8 cellular contexts compared by ENCODE assay signal in the genomic region with DNA sequence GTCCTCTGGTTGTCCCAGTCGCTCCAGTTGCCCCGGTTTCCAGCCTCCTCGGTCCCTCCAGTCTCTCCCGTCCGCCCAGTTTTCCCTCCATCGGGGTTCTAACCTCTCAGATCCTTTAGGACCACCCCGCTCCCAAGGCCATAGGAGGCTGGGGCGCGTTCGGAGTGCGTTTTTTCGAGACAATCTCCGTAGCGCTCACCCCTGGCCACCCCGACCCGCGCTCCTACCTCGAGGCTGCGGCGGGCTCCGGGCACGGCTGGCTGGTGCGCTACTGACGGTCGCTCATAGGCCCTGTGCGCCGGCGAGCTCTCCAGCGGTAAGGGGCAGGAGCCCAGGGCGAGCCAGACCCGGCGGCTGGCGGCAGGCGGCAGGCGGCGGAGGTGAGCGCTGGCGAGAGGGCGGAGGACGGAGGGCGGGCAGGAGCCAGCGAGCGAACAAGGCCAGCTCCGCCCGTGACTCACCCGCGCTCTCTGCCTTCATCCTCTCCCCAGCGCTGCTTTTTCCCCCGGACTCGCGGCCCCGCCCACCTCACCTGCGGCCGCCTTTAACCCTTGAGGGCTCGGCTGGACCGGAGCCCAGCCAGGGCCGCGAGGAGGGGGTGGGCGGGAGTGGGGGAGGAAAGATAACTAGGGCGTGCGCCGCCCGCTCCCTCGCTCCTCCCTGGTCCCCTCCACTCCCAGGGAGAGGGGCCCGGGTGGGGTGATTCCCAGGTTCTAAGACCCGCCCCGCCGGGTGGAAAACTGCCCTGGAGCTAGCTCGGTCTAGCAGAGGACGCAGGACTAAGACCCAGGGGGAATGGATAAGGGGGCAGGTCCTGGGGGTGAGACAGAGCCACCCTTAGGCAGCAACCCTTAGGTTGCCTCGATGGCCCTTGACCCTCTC. TPM values are rescaled to one million over a fixed set of nuclear protein-coding genes. Genes with fewer than 3 reads are reported as not detected.
DNase-seq lines count a peak whose midpoint lies in the region; ATAC-seq and TF ChIP-seq lines count a peak whose summit lies in the region.

A gene (minus strand): TSS at position 472 of the 882 bp plus-strand sequence. CDS start 2,734 bp downstream, outside the sequence.

- peaks cover 79% of the 10 kb centered on the region for H3K27me3 ChIP-seq in AG04450 (ENCODE audit: control insufficient read depth, insufficient read depth, low read length)
- peaks cover 98% of the 10 kb centered on the region for H3K27me3 ChIP-seq in HUES64 (ENCODE audit: insufficient read depth, low read length)
- H3K27me3 ChIP-seq in SK-N-SH (ENCODE audit: insufficient read depth) = peaks cover 99% of the 10 kb centered on the region
- peaks cover 87% of the 10 kb centered on the region for H3K27me3 ChIP-seq in hepatocyte
- peaks cover 88% of the 10 kb centered on the region for H3K27me3 ChIP-seq in skeletal muscle satellite cell (ENCODE audit: control insufficient read depth, insufficient read depth, low read length)

- H3K27me3 Mint-ChIP-seq in activated naive CD8-positive, alpha-beta T cell treated with anti-CD3 and anti-CD28 coated beads, Interleukin-2, amount 10 ng/mL, durations not matched to agents 7 days and 5 days = peaks cover 91% of the 10 kb centered on the region

- TF ChIP-seq CTCF in AG04450 (IDR thresholded peaks at IDR 0.05; ENCODE audit: low read depth, low read length) (0 out of 2 replicates have a peak, but pooled peaks have one; percentile 8), SK-N-SH (IDR thresholded peaks at IDR 0.05) (0 out of 2 replicates have a peak, but pooled peaks have one; percentile 30), hepatocyte (IDR thresholded peaks at IDR 0.05; ENCODE audit: poor library complexity) (peak; percentile 37)

- H3K9me3 Mint-ChIP-seq in activated naive CD8-positive, alpha-beta T cell treated with anti-CD3 and anti-CD28 coated beads, Interleukin-2, amount 10 ng/mL, durations not matched to agents 7 days and 5 days = no peaks in the 10 kb centered on the region

- H3K36me3 ChIP-seq in HUES64 (ENCODE audit: insufficient read depth, low read length) (no peaks in the 10 kb centered on the region), SK-N-SH (replicated peaks in 1 of 2; ENCODE audit: control insufficient read depth in 1 of 2, insufficient read depth in 2 of 2, low read length in 1 of 2) (no peaks in the 10 kb centered on the region), hepatocyte (replicated peaks; ENCODE audit: insufficient read depth, low read depth) (no peaks in the 10 kb centered on the region), skeletal muscle satellite cell (ENCODE audit: insufficient read depth, low read length) (no peaks in the 10 kb centered on the region)

- peaks cover 5% of the 10 kb centered on the region for H3F3A ChIP-seq in SK-N-SH (replicated peaks; ENCODE audit: insufficient read depth)

- H3K4me3 ChIP-seq in AG04450 (ENCODE audit: low read depth, low read length) (peak within 1 kb of the TSS; percentile 31), HUES64 (ENCODE audit: low read length) (peak within 1 kb of the TSS; percentile 58), SK-N-SH (ENCODE audit: low read depth in 2 of 2, low read length in 1 of 2) (peak within 1 kb of the TSS; percentile 11 to 34; a peak in 2 of 4 replicates), hepatocyte (peak within 1 kb of the TSS; percentile 25), skeletal muscle satellite cell (ENCODE audit: low read length) (peak within 1 kb of the TSS; percentile 48)

- H3K4me1 ChIP-seq in HUES64 (ENCODE audit: insufficient read depth, low read length) (peaks cover 10% of the 10 kb centered on the region), SK-N-SH (ENCODE audit: control insufficient read depth in 1 of 2, insufficient read depth in 2 of 2, low read depth in 1 of 2, low read length in 1 of 2) (peaks cover 0 to 13% of the 10 kb centered on the region in 2 experiments; a peak in 1 of 4 replicates), hepatocyte (ENCODE audit: insufficient read depth) (peaks cover 16% of the 10 kb centered on the region), skeletal muscle satellite cell (ENCODE audit: control insufficient read depth, insufficient read depth, low read length) (peaks cover 18% of the 10 kb centered on the region)

- H3K4me3 Mint-ChIP-seq in activated naive CD8-positive, alpha-beta T cell treated with anti-CD3 and anti-CD28 coated beads, Interleukin-2, amount 10 ng/mL, durations not matched to agents 7 days and 5 days = peak within 1 kb of the TSS; percentile 39

- H3K9me3 ChIP-seq in AG04450 (ENCODE audit: control insufficient read depth, insufficient read depth, low read length) = peaks cover 9% of the 10 kb centered on the region; the same call in 1 of the 2 replicates
- no peaks in the 10 kb centered on the region for H3K9me3 ChIP-seq in HUES64 (ENCODE audit: insufficient read depth, low read depth, low read length)
- no peaks in the 10 kb centered on the region for H3K9me3 ChIP-seq in SK-N-SH
- H3K9me3 ChIP-seq in hepatocyte (ENCODE audit: low read depth) = no peaks in the 10 kb centered on the region
- no peaks in the 10 kb centered on the region for H3K9me3 ChIP-seq in skeletal muscle satellite cell (replicated peaks; ENCODE audit: low read length)

- no peak for TF ChIP-seq EP300 in SK-N-SH (IDR thresholded peaks at IDR 0.05; ENCODE audit: borderline replicate concordance in 1 of 2, low read depth in 1 of 2, low read length in 1 of 2)

- peak within 1 kb of the TSS; percentile 34; the same call in 1 of the 2 replicates for H2AFZ ChIP-seq in SK-N-SH (ENCODE audit: low read depth)
- peak within 1 kb of the TSS; percentile 51 for H2AFZ ChIP-seq in hepatocyte

- peak; percentile 87 for ATAC-seq in activated naive CD8-positive, alpha-beta T cell treated with anti-CD3 and anti-CD28 coated beads, Interleukin-2, amount 10 ng/mL, durations not matched to agents 7 days and 5 days (ENCODE audit: low read depth)
- no peak for ATAC-seq in GM18505 (IDR thresholded peaks at IDR 0.05; ENCODE audit: unreplicated experiment)

- H3K9me2 ChIP-seq in SK-N-SH = no peaks in the 10 kb centered on the region
- no peaks in the 10 kb centered on the region for H3K9me2 ChIP-seq in hepatocyte (replicated peaks; ENCODE audit: insufficient read depth)

- H3K79me2 ChIP-seq in SK-N-SH (ENCODE audit: insufficient read depth) = no peaks in the 10 kb centered on the region
- no peaks in the 10 kb centered on the region for H3K79me2 ChIP-seq in hepatocyte

- peak within 1 kb of the TSS; percentile 73; the same call in 1 of the 2 replicates for H3K4me2 ChIP-seq in SK-N-SH
- H3K4me2 ChIP-seq in hepatocyte = peak within 1 kb of the TSS; percentile 90
- peak within 1 kb of the TSS; percentile 74 for H3K4me2 ChIP-seq in skeletal muscle satellite cell (ENCODE audit: low read length)

- DNase-seq in AG04450 (ENCODE audit: low read depth, low spot score) = no peak
- DNase-seq in SK-N-SH = peak; percentile 89
- DNase-seq in activated naive CD8-positive, alpha-beta T cell treated with anti-CD3 and anti-CD28 coated beads, Interleukin-2, amount 10 ng/mL, durations not matched to agents 7 days and 5 days = peak; percentile 72
- peak; percentile 94 for DNase-seq in hepatocyte (ENCODE audit: low spot score)
- no peak for DNase-seq in UCSD-AML1 (lab: John Stamatoyannopoulos, UW; ENCODE audit: unreplicated experiment)

- H3K27ac Mint-ChIP-seq in activated naive CD8-positive, alpha-beta T cell treated with anti-CD3 and anti-CD28 coated beads, Interleukin-2, amount 10 ng/mL, durations not matched to agents 7 days and 5 days = no peak within 1 kb of the TSS

- H3K27ac ChIP-seq in AG04450 (ENCODE audit: low read depth, low read length) (no peak within 1 kb of the TSS), HUES64 (ENCODE audit: low read depth, low read length) (no peak within 1 kb of the TSS), SK-N-SH (ENCODE audit: low read depth in 2 of 2, low read length in 1 of 2) (no peak within 1 kb of the TSS), hepatocyte (no peak within 1 kb of the TSS)

- H3K36me3 Mint-ChIP-seq in activated naive CD8-positive, alpha-beta T cell treated with anti-CD3 and anti-CD28 coated beads, Interleukin-2, amount 10 ng/mL, durations not matched to agents 7 days and 5 days = no peaks in the 10 kb centered on the region

- H3K9ac ChIP-seq in HUES64 (ENCODE audit: low read depth, low read length) (peak within 1 kb of the TSS; percentile 64), SK-N-SH (no peak within 1 kb of the TSS), skeletal muscle satellite cell (ENCODE audit: low read depth, low read length) (peak within 1 kb of the TSS; percentile 4)

- POLR2A ChIA-PET in AG04450 (lab: Yijun Ruan, JAX) (interaction anchor here (1.1 to 1.2 kb wide), 2 partner anchors 12 to 39 kb away, joined by 3 to 6 read pairs; no protein-coding TSS in a partner anchor), SK-N-SH (lab: Yijun Ruan, JAX) (interaction anchor here (0.8 to 1.1 kb wide), 4 partner anchors 10 to 45 kb away, joined by 3 read pairs; a partner anchor contains a TSS)
- POLR2A ChIA-PET in activated naive CD8-positive, alpha-beta T cell treated with anti-CD3 and anti-CD28 coated beads, Interleukin-2, amount 10 ng/mL, durations not matched to agents 7 days and 5 days (lab: Charles Lee) = interaction anchor here (0.9 to 2.4 kb wide), 4 partner anchors 33 to 54 kb away, joined by 3 to 10 read pairs (median 5); a partner anchor contains a TSS

- CTCF ChIA-PET in AG04450 (lab: Charles Lee) (interaction anchor here (1.1 to 5.2 kb wide), 3 partner anchors 9 to 39 kb away, joined by 4 to 26 read pairs (median 21); a partner anchor contains a TSS), SK-N-SH (lab: Yijun Ruan, JAX) (interaction anchor here (1.0 to 33.0 kb wide), 9 partner anchors 10 to 170 kb away, joined by 3 to 1447 read pairs (median 4); a partner anchor contains a TSS)

- no peak for TF ChIP-seq POLR2A in GM18505 (IDR thresholded peaks at IDR 0.05; ENCODE audit: borderline replicate concordance, extremely low read depth, insufficient read depth, insufficient read length)

- no peak for TF ChIP-seq RAD21 in SK-N-SH (IDR thresholded peaks at IDR 0.05; ENCODE audit: low read length)

- under 1% methylated on average over 62 of the region's 71 CpGs for WGBS in HUES64
- WGBS in SK-N-SH (ENCODE audit: low lambda C conversion rate) = 8% methylated on average over 51 of the region's 71 CpGs
- WGBS in hepatocyte (ENCODE audit: low lambda C conversion rate, missing lambda C conversion rate) = 3% methylated on average over 42 of the region's 71 CpGs

- 0 out of 2 replicates have a peak, but pooled peaks cover 6% of the 10 kb centered on the region for H4K20me1 ChIP-seq in SK-N-SH (ENCODE audit: insufficient read depth)
- H4K20me1 ChIP-seq in hepatocyte (ENCODE audit: insufficient read depth, poor library complexity, severe bottlenecking) = no peaks in the 10 kb centered on the region

- H3K4me1 Mint-ChIP-seq in activated naive CD8-positive, alpha-beta T cell treated with anti-CD3 and anti-CD28 coated beads, Interleukin-2, amount 10 ng/mL, durations not matched to agents 7 days and 5 days = peaks cover 19% of the 10 kb centered on the region

RNA-seq across cellular contexts. Expression of the gene that starts here (rescaled TPM):
- polyA plus RNA-seq in AG04450 (2011; rRNA removed) = 0.04 and 0.05 TPM in 2 replicates
- polyA minus RNA-seq in AG04450 (2011; rRNA and poly(A)+ RNA removed) = 0.09 and 0.37 TPM in 2 replicates
- 1.6 TPM for polyA plus RNA-seq in HUES64 (2013, experiment 1 of 2)
- polyA plus RNA-seq in HUES64 (2013, experiment 2 of 2) = 2.5 TPM
- 0.03 TPM in 2 replicates for polyA plus RNA-seq in SK-N-SH (2012; rRNA removed)
- 0.03 and 0.05 TPM in 2 replicates for polyA plus RNA-seq in SK-N-SH (2012; cell fraction: cytosol; rRNA removed)
- 0.06 and 0.09 TPM in 2 replicates for polyA plus RNA-seq in SK-N-SH (2012; cell fraction: nucleus; rRNA removed)
- total RNA-seq in activated naive CD8-positive, alpha-beta T cell treated with anti-CD3 and anti-CD28 coated beads, Interleukin-2, amount 10 ng/mL, durations not matched to agents 7 days and 5 days = under 1 TPM; 0.09 to 0.22 TPM
- 0.80 and 1.3 TPM in 2 replicates for total RNA-seq in hepatocyte
- polyA plus RNA-seq in hepatocyte = 1.3 and 1.7 TPM in 2 replicates
- total RNA-seq in skeletal muscle satellite cell (2012; rRNA removed) = under 0.01 TPM in 1 of 2 replicates, not detected in the other

Comparison
In these comparisons a context has a peak if more than half of its experiments do, and no peak if none do; other contexts are left out.
1. Peak in DNase-seq, H3K4me3 ChIP-seq and H3K4me2 ChIP-seq in SK-N-SH; RNA of the gene not detected or under 1 TPM.
2. Peak in DNase-seq and ATAC-seq in activated naive CD8-positive, alpha-beta T cell treated with anti-CD3 and anti-CD28 coated beads, Interleukin-2, amount 10 ng/mL, durations not matched to agents 7 days and 5 days; RNA of the gene not detected or under 1 TPM.